ENCODE assay signal across 39 cellular contexts in the genomic region with DNA sequence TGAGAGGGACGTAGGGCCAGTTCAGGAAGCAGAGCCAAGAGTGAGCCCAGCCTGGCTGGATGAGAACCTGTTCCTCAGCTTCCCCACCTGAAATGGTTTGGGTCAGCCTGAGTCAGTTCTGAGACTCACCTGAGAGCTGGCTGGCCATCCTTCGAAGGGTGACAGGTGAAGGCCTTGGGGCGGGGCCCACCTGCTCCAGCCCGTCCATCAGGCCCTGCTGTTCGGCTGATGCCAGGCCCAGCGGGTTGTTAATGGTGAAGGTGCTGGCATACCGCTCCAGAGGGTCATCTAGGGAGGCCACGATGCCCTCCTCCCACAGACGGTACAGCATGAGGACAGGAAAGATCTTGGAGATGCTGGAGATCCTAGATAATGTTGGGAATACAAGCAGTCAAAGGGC. TPM values are rescaled to one million over a fixed set of nuclear protein-coding genes. Genes with fewer than 3 reads are reported as not detected.
"Had no signal": no experiment of that assay in that cellular context is flagged by ENCODE, and none has a peak within 500 bp of the region (broad histone marks: within the 10 kb centered on the region; RNA-seq: fewer than 3 reads in every experiment).

No MANE protein-coding gene starts in this region.

- H3K4me3 Mint-ChIP-seq: activated B cell treated with CpG ODN at 0.5 μM for 24 hours; activated CD4-positive, alpha-beta memory T cell treated with anti-CD3 and anti-CD28 coated beads for 36 hours; activated CD4-positive, alpha-beta T cell treated with anti-CD3 and anti-CD28 coated beads, Interleukin-2, amount 10 ng/mL, durations not matched to agents 24 days and 14 days; activated CD8-positive, alpha-beta T cell treated with anti-CD3 and anti-CD28 coated beads for 36 hours; activated naive CD4-positive, alpha-beta T cell treated with anti-CD3 and anti-CD28 coated beads for 36 hours; activated naive CD8-positive, alpha-beta T cell treated with anti-CD3 and anti-CD28 coated beads for 36 hours; activated T-cell treated with anti-CD3 and anti-CD28 coated beads, Interleukin-2, amount 50 U/mL, for 4 hours; activated T-cell treated with anti-CD3 and anti-CD28 coated beads, Interleukin-2, amount 50 U/mL, for 72 hours; activated T-helper 1 cell treated with anti-CD3 and anti-CD28 coated beads, Interleukin-12 subunit alpha, Interleukin-12 subunit beta, Interleukin-2, Interleukin-4 antibody, amounts not matched to agents 30 ng/mL and 10 ng/mL and 1 ng/mL, durations not matched to agents 14 hours and 24 hours and 36 hours; activated T-helper 17 cell treated with anti-CD3 and anti-CD28 coated beads, Interleukin-2, amount 50 U/mL, for 72 hours; T-helper 1 cell treated with Interleukin-12 subunit alpha and Interleukin-12 subunit beta and Interleukin-4 antibody, amounts not matched to agents 30 μg/mL and 1 μg/mL, for 36 hours; T-helper 2 cell treated with Interferon-gamma antibody and Interleukin-4, amounts not matched to agents 5 μg/mL and 100 μg/mL, for 36 hours had no signal

- H3K9me3 ChIP-seq: adrenal gland, body of pancreas, breast epithelium had no signal

- H3K36me3 Mint-ChIP-seq: activated CD4-positive, alpha-beta memory T cell treated with anti-CD3 and anti-CD28 coated beads for 36 hours; activated naive CD4-positive, alpha-beta T cell treated with anti-CD3 and anti-CD28 coated beads, Interleukin-2, amount 50 U/mL, for 72 hours; activated naive CD8-positive, alpha-beta T cell treated with anti-CD3 and anti-CD28 coated beads for 36 hours had no signal

- H3K27ac Mint-ChIP-seq: activated B cell treated with CpG ODN at 0.5 μM for 24 hours; activated CD4-positive, alpha-beta memory T cell treated with anti-CD3 and anti-CD28 coated beads for 36 hours; activated CD4-positive, alpha-beta T cell treated with anti-CD3 and anti-CD28 coated beads, Interleukin-2, amount 10 ng/mL, durations not matched to agents 24 days and 14 days; activated CD8-positive, alpha-beta T cell treated with anti-CD3 and anti-CD28 coated beads for 36 hours; activated naive CD4-positive, alpha-beta T cell treated with anti-CD3 and anti-CD28 coated beads for 36 hours; activated naive CD4-positive, alpha-beta T cell treated with anti-CD3 and anti-CD28 coated beads, Interleukin-2, amount 50 U/mL, for 72 hours; activated naive CD8-positive, alpha-beta T cell treated with anti-CD3 and anti-CD28 coated beads for 36 hours; activated T-cell treated with anti-CD3 and anti-CD28 coated beads, Interleukin-2, amount 50 U/mL, for 72 hours; activated T-helper 1 cell treated with anti-CD3 and anti-CD28 coated beads, Interleukin-12 subunit alpha, Interleukin-12 subunit beta, Interleukin-2, Interleukin-4 antibody, amounts not matched to agents 30 ng/mL and 10 ng/mL and 1 ng/mL, durations not matched to agents 14 hours and 24 hours and 36 hours; activated T-helper 17 cell treated with anti-CD3 and anti-CD28 coated beads, Interleukin-2, amount 50 U/mL, for 72 hours; T-helper 1 cell treated with Interleukin-12 subunit alpha and Interleukin-12 subunit beta and Interleukin-4 antibody, amounts not matched to agents 30 μg/mL and 1 μg/mL, for 36 hours; T-helper 2 cell treated with Interferon-gamma antibody and Interleukin-4, amounts not matched to agents 5 μg/mL and 100 μg/mL, for 36 hours had no signal

- H3K27ac ChIP-seq: adrenal gland, body of pancreas, brain microvascular endothelial cell, breast epithelium, cardiac muscle cell, VCaP had no signal

- DNase-seq: activated B cell treated with CpG ODN at 0.5 μM for 24 hours; activated CD4-positive, alpha-beta memory T cell treated with anti-CD3 and anti-CD28 coated beads for 36 hours; activated CD4-positive, alpha-beta T cell treated with anti-CD3 and anti-CD28 coated beads for 4 hours; activated CD4-positive, alpha-beta T cell treated with anti-CD3 and anti-CD28 coated beads, Interleukin-2, amount 10 ng/mL, durations not matched to agents 24 days and 14 days; activated CD4-positive, alpha-beta T cell treated with anti-CD3 and anti-CD28 coated beads, Interleukin-2, amount 50 U/mL, for 1 hour; activated CD4-positive, alpha-beta T cell treated with anti-CD3 and anti-CD28 coated beads, Interleukin-2, amount 50 U/mL, for 4 hours; activated CD4-positive, CD25-positive, alpha-beta regulatory T cell treated with anti-CD3 and anti-CD28 coated beads, Interleukin-2, amount 50 U/mL, for 72 hours; activated CD8-positive, alpha-beta memory T cell treated with anti-CD3 and anti-CD28 coated beads, Interleukin-2, amount 50 U/mL, for 4 hours; activated CD8-positive, alpha-beta T cell treated with anti-CD3 and anti-CD28 coated beads for 36 hours; activated effector memory CD4-positive, alpha-beta T cell treated with anti-CD3 and anti-CD28 coated beads, Interleukin-2, amount 50 U/mL, for 16 hours; activated gamma-delta T cell treated with Interleukin-2 at 50 U/mL for 16 hours; activated naive CD4-positive, alpha-beta T cell; activated naive CD4-positive, alpha-beta T cell treated with anti-CD3 and anti-CD28 coated beads for 36 hours; activated naive CD4-positive, alpha-beta T cell treated with anti-CD3 and anti-CD28 coated beads, Interleukin-2, amount 50 U/mL, for 16 hours; activated naive CD8-positive, alpha-beta T cell treated with anti-CD3 and anti-CD28 coated beads for 36 hours; activated T-cell treated with anti-CD3 and anti-CD28 coated beads for 4 hours; activated T-cell treated with anti-CD3 and anti-CD28 coated beads, Interleukin-2, amount 50 U/mL, for 1 hour; activated T-cell treated with anti-CD3 and anti-CD28 coated beads, Interleukin-2, amount 50 U/mL, for 4 hours; activated T-cell treated with anti-CD3 and anti-CD28 coated beads, Interleukin-2, amount 50 U/mL, for 72 hours; amniotic stem cell; body of pancreas; brain microvascular endothelial cell; central memory CD4-positive, alpha-beta T cell; SW 1271; T-helper 1 cell; T-helper 2 cell; T-helper 9 cell had no signal

- H3K36me3 ChIP-seq: adrenal gland, brain microvascular endothelial cell, breast epithelium, cardiac muscle cell had no signal

- ATAC-seq: activated CD8-positive, alpha-beta T cell treated with anti-CD3 and anti-CD28 coated beads for 36 hours; activated naive CD4-positive, alpha-beta T cell treated with anti-CD3 and anti-CD28 coated beads, Interleukin-2, amount 50 U/mL, for 72 hours; activated T-cell treated with anti-CD3 and anti-CD28 coated beads, Interleukin-2, amount 50 U/mL, for 4 hours; activated T-cell treated with anti-CD3 and anti-CD28 coated beads, Interleukin-2, amount 50 U/mL, for 72 hours; activated T-helper 17 cell treated with anti-CD3 and anti-CD28 coated beads, Interleukin-2, amount 50 U/mL, for 72 hours; body of pancreas had no signal

- H3K9me3 Mint-ChIP-seq: activated B cell treated with CpG ODN at 0.5 μM for 24 hours; activated CD4-positive, alpha-beta memory T cell treated with anti-CD3 and anti-CD28 coated beads for 36 hours; activated CD4-positive, alpha-beta T cell treated with anti-CD3 and anti-CD28 coated beads, Interleukin-2, amount 10 ng/mL, durations not matched to agents 24 days and 14 days; activated CD8-positive, alpha-beta T cell treated with anti-CD3 and anti-CD28 coated beads for 36 hours; activated naive CD4-positive, alpha-beta T cell treated with anti-CD3 and anti-CD28 coated beads for 36 hours; activated naive CD4-positive, alpha-beta T cell treated with anti-CD3 and anti-CD28 coated beads, Interleukin-2, amount 50 U/mL, for 72 hours; activated naive CD8-positive, alpha-beta T cell treated with anti-CD3 and anti-CD28 coated beads for 36 hours; activated T-cell treated with anti-CD3 and anti-CD28 coated beads, Interleukin-2, amount 50 U/mL, for 4 hours; activated T-cell treated with anti-CD3 and anti-CD28 coated beads, Interleukin-2, amount 50 U/mL, for 72 hours; activated T-helper 1 cell treated with anti-CD3 and anti-CD28 coated beads, Interleukin-12 subunit alpha, Interleukin-12 subunit beta, Interleukin-2, Interleukin-4 antibody, amounts not matched to agents 30 ng/mL and 10 ng/mL and 1 ng/mL, durations not matched to agents 14 hours and 24 hours and 36 hours; activated T-helper 17 cell treated with anti-CD3 and anti-CD28 coated beads, Interleukin-2, amount 50 U/mL, for 72 hours; T-helper 1 cell treated with Interleukin-12 subunit alpha and Interleukin-12 subunit beta and Interleukin-4 antibody, amounts not matched to agents 30 μg/mL and 1 μg/mL, for 36 hours; T-helper 2 cell treated with Interferon-gamma antibody and Interleukin-4, amounts not matched to agents 5 μg/mL and 100 μg/mL, for 36 hours had no signal

- H3K27me3 ChIP-seq: body of pancreas had no signal

- H3K4me3 ChIP-seq: adrenal gland, body of pancreas, breast epithelium, cardiac muscle cell had no signal

- H3K4me1 ChIP-seq: adrenal gland, breast epithelium had no signal

- H3K4me1 Mint-ChIP-seq: activated B cell treated with CpG ODN at 0.5 μM for 24 hours; activated CD4-positive, alpha-beta T cell treated with anti-CD3 and anti-CD28 coated beads, Interleukin-2, amount 10 ng/mL, durations not matched to agents 24 days and 14 days; activated naive CD8-positive, alpha-beta T cell treated with anti-CD3 and anti-CD28 coated beads for 36 hours; activated T-helper 17 cell treated with anti-CD3 and anti-CD28 coated beads, Interleukin-2, amount 50 U/mL, for 72 hours had no signal

RNA-seq across cellular contexts. Expression of a gene that starts 14.1 kb away (rescaled TPM):
- total RNA-seq: activated B cell treated with CpG ODN at 0.5 μM for 24 hours; activated CD4-positive, alpha-beta memory T cell treated with anti-CD3 and anti-CD28 coated beads for 36 hours; activated CD4-positive, alpha-beta T cell treated with anti-CD3 and anti-CD28 coated beads, Interleukin-2, amount 10 ng/mL, durations not matched to agents 24 days and 14 days; activated CD8-positive, alpha-beta T cell treated with anti-CD3 and anti-CD28 coated beads for 36 hours; activated naive CD4-positive, alpha-beta T cell treated with anti-CD3 and anti-CD28 coated beads for 36 hours; activated naive CD4-positive, alpha-beta T cell treated with anti-CD3 and anti-CD28 coated beads, Interleukin-2, amount 50 U/mL, for 72 hours; activated naive CD8-positive, alpha-beta T cell treated with anti-CD3 and anti-CD28 coated beads for 36 hours; activated T-cell treated with anti-CD3 and anti-CD28 coated beads, Interleukin-2, amount 50 U/mL, for 4 hours; activated T-cell treated with anti-CD3 and anti-CD28 coated beads, Interleukin-2, amount 50 U/mL, for 72 hours; activated T-helper 1 cell treated with anti-CD3 and anti-CD28 coated beads, Interleukin-12 subunit alpha, Interleukin-12 subunit beta, Interleukin-2, Interleukin-4 antibody, amounts not matched to agents 30 ng/mL and 10 ng/mL and 1 ng/mL, durations not matched to agents 14 hours and 24 hours and 36 hours; activated T-helper 17 cell treated with anti-CD3 and anti-CD28 coated beads, Interleukin-2, amount 50 U/mL, for 72 hours; adrenal gland; aorta; astrocyte; body of pancreas; breast epithelium; cardiac muscle cell; cerebellum had no signal
- polyA plus RNA-seq: adrenal gland, aorta, cardiac muscle cell had no signal

RNA-seq across cellular contexts. Expression of a gene that starts 57.1 kb away (rescaled TPM):
- total RNA-seq: activated B cell treated with CpG ODN at 0.5 μM for 24 hours; activated CD4-positive, alpha-beta memory T cell treated with anti-CD3 and anti-CD28 coated beads for 36 hours; activated CD4-positive, alpha-beta T cell treated with anti-CD3 and anti-CD28 coated beads, Interleukin-2, amount 10 ng/mL, durations not matched to agents 24 days and 14 days; activated CD8-positive, alpha-beta T cell treated with anti-CD3 and anti-CD28 coated beads for 36 hours; activated naive CD4-positive, alpha-beta T cell treated with anti-CD3 and anti-CD28 coated beads for 36 hours; activated naive CD4-positive, alpha-beta T cell treated with anti-CD3 and anti-CD28 coated beads, Interleukin-2, amount 50 U/mL, for 72 hours; activated naive CD8-positive, alpha-beta T cell treated with anti-CD3 and anti-CD28 coated beads for 36 hours; activated T-cell treated with anti-CD3 and anti-CD28 coated beads, Interleukin-2, amount 50 U/mL, for 4 hours; activated T-cell treated with anti-CD3 and anti-CD28 coated beads, Interleukin-2, amount 50 U/mL, for 72 hours; activated T-helper 1 cell treated with anti-CD3 and anti-CD28 coated beads, Interleukin-12 subunit alpha, Interleukin-12 subunit beta, Interleukin-2, Interleukin-4 antibody, amounts not matched to agents 30 ng/mL and 10 ng/mL and 1 ng/mL, durations not matched to agents 14 hours and 24 hours and 36 hours; activated T-helper 17 cell treated with anti-CD3 and anti-CD28 coated beads, Interleukin-2, amount 50 U/mL, for 72 hours; adrenal gland; aorta; astrocyte; body of pancreas; breast epithelium; cardiac muscle cell; cerebellum had no signal
- polyA plus RNA-seq: adrenal gland, aorta, cardiac muscle cell had no signal
